In the genomic region with DNA sequence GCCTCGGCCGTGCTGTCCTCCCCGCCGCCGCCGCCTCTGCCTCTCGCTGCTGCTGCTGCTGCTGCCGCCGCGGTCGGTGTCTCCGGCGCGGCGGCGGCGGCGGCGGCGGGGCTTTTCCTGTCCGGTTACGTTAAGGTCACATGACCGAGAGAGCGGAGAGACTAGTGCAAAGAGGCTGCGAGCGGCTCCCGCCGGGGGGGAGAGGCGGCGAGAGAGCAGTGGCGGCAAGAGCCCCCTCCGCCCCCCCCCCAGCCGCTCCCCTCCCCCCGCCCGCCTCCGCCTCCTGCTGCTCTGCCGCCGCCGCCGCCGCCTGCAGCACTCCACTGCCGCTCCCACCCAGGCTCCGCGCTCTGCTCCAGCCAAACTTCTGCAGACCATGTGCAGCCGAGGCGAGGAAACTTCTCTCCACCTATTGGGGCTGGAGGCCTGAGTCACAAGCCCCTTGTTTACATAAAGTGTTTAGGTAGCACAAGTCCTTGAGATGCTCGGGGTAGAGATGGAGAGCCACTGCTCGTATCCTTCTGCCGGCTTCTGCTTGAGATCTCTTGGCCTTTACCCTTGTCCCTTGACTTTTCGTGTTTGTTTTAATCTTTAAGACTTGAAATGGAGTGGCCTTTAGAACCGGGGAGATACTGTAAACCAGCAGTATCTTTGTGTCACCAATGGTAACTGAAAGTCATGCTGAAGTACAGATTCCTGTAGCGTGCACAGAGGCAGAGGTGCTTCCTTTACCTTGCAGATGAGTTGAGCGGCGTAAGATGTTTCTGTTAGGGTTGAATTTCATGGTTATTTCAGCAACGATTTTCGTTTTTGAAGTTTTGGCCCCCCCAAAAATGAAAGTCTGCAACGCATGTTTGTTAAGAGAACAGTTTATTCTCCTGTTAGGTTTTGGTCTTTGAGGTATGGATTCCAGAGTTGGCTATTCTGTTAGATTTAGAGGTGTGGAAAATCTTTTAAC, we compare ENCODE assay signal across 1 cellular context.
TF ChIP-seq lines count a peak whose summit lies in the region.

A gene with protein sequence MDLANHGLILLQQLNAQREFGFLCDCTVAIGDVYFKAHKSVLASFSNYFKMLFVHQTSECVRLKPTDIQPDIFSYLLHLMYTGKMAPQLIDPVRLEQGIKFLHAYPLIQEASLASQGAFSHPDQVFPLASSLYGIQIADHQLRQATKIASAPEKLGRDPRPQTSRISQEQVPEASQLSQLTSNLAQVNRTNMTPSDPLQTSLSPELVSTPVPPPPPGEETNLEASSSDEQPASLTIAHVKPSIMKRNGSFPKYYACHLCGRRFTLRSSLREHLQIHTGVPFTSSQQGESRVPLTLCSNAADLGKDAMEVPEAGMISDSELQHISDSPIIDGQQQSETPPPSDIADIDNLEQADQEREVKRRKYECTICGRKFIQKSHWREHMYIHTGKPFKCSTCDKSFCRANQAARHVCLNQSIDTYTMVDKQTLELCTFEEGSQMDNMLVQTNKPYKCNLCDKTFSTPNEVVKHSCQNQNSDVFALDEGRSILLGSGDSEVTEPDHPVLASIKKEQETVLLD (minus strand): TSS at position 89 of the 958 bp plus-strand sequence. CDS start 17,922 bp downstream, outside the sequence.

TF ChIP-seq in HepG2, 621 proteins besides CTCF, POLR2A, EP300 and RAD21 (continued from another document and continues in another):
- TF ChIP-seq, protein P1, sequence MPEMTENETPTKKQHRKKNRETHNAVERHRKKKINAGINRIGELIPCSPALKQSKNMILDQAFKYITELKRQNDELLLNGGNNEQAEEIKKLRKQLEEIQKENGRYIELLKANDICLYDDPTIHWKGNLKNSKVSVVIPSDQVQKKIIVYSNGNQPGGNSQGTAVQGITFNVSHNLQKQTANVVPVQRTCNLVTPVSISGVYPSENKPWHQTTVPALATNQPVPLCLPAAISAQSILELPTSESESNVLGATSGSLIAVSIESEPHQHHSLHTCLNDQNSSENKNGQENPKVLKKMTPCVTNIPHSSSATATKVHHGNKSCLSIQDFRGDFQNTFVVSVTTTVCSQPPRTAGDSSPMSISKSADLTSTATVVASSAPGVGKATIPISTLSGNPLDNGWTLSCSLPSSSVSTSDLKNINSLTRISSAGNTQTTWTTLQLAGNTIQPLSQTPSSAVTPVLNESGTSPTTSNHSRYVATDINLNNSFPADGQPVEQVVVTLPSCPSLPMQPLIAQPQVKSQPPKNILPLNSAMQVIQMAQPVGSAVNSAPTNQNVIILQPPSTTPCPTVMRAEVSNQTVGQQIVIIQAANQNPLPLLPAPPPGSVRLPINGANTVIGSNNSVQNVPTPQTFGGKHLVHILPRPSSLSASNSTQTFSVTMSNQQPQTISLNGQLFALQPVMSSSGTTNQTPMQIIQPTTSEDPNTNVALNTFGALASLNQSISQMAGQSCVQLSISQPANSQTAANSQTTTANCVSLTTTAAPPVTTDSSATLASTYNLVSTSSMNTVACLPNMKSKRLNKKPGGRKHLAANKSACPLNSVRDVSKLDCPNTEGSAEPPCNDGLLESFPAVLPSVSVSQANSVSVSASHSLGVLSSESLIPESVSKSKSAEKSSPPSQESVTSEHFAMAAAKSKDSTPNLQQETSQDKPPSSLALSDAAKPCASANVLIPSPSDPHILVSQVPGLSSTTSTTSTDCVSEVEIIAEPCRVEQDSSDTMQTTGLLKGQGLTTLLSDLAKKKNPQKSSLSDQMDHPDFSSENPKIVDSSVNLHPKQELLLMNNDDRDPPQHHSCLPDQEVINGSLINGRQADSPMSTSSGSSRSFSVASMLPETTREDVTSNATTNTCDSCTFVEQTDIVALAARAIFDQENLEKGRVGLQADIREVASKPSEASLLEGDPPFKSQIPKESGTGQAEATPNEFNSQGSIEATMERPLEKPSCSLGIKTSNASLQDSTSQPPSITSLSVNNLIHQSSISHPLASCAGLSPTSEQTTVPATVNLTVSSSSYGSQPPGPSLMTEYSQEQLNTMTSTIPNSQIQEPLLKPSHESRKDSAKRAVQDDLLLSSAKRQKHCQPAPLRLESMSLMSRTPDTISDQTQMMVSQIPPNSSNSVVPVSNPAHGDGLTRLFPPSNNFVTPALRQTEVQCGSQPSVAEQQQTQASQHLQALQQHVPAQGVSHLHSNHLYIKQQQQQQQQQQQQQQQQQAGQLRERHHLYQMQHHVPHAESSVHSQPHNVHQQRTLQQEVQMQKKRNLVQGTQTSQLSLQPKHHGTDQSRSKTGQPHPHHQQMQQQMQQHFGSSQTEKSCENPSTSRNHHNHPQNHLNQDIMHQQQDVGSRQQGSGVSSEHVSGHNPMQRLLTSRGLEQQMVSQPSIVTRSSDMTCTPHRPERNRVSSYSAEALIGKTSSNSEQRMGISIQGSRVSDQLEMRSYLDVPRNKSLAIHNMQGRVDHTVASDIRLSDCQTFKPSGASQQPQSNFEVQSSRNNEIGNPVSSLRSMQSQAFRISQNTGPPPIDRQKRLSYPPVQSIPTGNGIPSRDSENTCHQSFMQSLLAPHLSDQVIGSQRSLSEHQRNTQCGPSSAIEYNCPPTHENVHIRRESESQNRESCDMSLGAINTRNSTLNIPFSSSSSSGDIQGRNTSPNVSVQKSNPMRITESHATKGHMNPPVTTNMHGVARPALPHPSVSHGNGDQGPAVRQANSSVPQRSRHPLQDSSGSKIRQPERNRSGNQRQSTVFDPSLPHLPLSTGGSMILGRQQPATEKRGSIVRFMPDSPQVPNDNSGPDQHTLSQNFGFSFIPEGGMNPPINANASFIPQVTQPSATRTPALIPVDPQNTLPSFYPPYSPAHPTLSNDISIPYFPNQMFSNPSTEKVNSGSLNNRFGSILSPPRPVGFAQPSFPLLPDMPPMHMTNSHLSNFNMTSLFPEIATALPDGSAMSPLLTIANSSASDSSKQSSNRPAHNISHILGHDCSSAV (CRISPR knock-in tag; IDR thresholded peaks at IDR 0.05; ENCODE audit: borderline replicate concordance) = no peak
- TF ChIP-seq TOPORS (CRISPR knock-in tag; IDR thresholded peaks at IDR 0.05) (no peak), ZEB1 (IDR thresholded peaks at IDR 0.05; ENCODE audit: insufficient replicate concordance, low read depth) (no peak), PHF21A (CRISPR knock-in tag; IDR thresholded peaks at IDR 0.05) (no peak), ATF7 (IDR thresholded peaks at IDR 0.05) (no peak), ATF7 (CRISPR knock-in tag; IDR thresholded peaks at IDR 0.05) (no peak), HNF4A (CRISPR knock-in tag; IDR thresholded peaks at IDR 0.05) (no peak; the same call in 1 of the 2 replicates), ZSCAN21 (CRISPR knock-in tag; IDR thresholded peaks at IDR 0.05; ENCODE audit: borderline replicate concordance) (0 out of 2 replicates have a peak, but pooled peaks have one; percentile 22), EZH2 (conservative IDR thresholded peaks at IDR 0.05; ENCODE audit: low read depth, low read length) (no peak), ZSCAN22 (CRISPR knock-in tag; IDR thresholded peaks at IDR 0.05) (no peak), GLI4 (CRISPR knock-in tag; IDR thresholded peaks at IDR 0.05; ENCODE audit: borderline replicate concordance) (no peak; the same call in 1 of the 2 replicates), AGO2 (optimal IDR thresholded peaks at IDR 0.05; ENCODE audit: low read depth, low read length) (peak; percentile 66), ZMYM4 (CRISPR knock-in tag; IDR thresholded peaks at IDR 0.05) (0 out of 2 replicates have a peak, but pooled peaks have one; percentile 33), ZNF558 (CRISPR knock-in tag; IDR thresholded peaks at IDR 0.05; ENCODE audit: borderline replicate concordance) (no peak), ZNF747 (CRISPR knock-in tag; IDR thresholded peaks at IDR 0.05; ENCODE audit: borderline replicate concordance) (no peak), ZNF180 (CRISPR knock-in tag; IDR thresholded peaks at IDR 0.05; ENCODE audit: borderline replicate concordance, low read depth) (no peak)
- TF ChIP-seq, protein P2, sequence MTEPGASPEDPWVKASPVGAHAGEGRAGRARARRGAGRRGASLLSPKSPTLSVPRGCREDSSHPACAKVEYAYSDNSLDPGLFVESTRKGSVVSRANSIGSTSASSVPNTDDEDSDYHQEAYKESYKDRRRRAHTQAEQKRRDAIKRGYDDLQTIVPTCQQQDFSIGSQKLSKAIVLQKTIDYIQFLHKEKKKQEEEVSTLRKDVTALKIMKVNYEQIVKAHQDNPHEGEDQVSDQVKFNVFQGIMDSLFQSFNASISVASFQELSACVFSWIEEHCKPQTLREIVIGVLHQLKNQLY (CRISPR knock-in tag; IDR thresholded peaks at IDR 0.05) = no peak
- TF ChIP-seq, protein P3, sequence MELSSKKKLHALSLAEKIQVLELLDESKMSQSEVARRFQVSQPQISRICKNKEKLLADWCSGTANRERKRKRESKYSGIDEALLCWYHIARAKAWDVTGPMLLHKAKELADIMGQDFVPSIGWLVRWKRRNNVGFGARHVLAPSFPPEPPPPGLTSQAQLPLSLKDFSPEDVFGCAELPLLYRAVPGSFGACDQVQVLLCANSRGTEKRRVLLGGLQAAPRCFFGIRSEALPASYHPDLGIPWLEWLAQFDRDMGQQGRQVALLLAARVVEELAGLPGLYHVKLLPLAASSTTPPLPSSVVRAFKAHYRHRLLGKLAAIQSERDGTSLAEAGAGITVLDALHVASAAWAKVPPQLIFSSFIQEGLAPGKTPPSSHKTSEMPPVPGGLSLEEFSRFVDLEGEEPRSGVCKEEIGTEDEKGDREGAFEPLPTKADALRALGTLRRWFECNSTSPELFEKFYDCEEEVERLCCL (CRISPR knock-in tag; IDR thresholded peaks at IDR 0.05; ENCODE audit: borderline replicate concordance) = no peak
- TF ChIP-seq, protein P4, sequence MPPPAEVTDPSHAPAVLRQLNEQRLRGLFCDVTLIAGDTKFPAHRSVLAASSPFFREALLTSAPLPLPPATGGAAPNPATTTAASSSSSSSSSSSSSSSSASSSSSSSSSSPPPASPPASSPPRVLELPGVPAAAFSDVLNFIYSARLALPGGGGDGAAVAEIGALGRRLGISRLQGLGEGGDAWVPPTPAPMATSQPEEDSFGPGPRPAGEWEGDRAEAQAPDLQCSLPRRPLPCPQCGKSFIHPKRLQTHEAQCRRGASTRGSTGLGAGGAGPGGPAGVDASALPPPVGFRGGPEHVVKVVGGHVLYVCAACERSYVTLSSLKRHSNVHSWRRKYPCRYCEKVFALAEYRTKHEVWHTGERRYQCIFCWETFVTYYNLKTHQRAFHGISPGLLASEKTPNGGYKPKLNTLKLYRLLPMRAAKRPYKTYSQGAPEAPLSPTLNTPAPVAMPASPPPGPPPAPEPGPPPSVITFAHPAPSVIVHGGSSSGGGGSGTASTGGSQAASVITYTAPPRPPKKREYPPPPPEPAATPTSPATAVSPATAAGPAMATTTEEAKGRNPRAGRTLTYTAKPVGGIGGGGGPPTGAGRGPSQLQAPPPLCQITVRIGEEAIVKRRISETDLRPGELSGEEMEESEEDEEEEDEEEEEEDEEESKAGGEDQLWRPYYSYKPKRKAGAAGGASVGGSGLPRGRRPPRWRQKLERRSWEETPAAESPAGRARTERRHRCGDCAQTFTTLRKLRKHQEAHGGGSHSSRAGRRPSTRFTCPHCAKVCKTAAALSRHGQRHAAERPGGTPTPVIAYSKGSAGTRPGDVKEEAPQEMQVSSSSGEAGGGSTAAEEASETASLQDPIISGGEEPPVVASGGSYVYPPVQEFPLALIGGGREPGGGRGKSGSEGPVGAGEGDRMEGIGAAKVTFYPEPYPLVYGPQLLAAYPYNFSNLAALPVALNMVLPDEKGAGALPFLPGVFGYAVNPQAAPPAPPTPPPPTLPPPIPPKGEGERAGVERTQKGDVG (CRISPR knock-in tag; IDR thresholded peaks at IDR 0.05; ENCODE audit: borderline replicate concordance) = no peak
- TF ChIP-seq, protein P5, sequence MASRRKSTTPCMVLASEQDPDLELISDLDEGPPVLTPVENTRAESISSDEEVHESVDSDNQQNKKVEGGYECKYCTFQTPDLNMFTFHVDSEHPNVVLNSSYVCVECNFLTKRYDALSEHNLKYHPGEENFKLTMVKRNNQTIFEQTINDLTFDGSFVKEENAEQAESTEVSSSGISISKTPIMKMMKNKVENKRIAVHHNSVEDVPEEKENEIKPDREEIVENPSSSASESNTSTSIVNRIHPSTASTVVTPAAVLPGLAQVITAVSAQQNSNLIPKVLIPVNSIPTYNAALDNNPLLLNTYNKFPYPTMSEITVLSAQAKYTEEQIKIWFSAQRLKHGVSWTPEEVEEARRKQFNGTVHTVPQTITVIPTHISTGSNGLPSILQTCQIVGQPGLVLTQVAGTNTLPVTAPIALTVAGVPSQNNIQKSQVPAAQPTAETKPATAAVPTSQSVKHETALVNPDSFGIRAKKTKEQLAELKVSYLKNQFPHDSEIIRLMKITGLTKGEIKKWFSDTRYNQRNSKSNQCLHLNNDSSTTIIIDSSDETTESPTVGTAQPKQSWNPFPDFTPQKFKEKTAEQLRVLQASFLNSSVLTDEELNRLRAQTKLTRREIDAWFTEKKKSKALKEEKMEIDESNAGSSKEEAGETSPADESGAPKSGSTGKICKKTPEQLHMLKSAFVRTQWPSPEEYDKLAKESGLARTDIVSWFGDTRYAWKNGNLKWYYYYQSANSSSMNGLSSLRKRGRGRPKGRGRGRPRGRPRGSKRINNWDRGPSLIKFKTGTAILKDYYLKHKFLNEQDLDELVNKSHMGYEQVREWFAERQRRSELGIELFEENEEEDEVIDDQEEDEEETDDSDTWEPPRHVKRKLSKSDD (CRISPR knock-in tag; IDR thresholded peaks at IDR 0.05; ENCODE audit: low read depth) = peak; percentile 25; the same call in 1 of the 2 replicates
- TF ChIP-seq, protein P6, sequence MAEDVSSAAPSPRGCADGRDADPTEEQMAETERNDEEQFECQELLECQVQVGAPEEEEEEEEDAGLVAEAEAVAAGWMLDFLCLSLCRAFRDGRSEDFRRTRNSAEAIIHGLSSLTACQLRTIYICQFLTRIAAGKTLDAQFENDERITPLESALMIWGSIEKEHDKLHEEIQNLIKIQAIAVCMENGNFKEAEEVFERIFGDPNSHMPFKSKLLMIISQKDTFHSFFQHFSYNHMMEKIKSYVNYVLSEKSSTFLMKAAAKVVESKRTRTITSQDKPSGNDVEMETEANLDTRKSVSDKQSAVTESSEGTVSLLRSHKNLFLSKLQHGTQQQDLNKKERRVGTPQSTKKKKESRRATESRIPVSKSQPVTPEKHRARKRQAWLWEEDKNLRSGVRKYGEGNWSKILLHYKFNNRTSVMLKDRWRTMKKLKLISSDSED (CRISPR knock-in tag; IDR thresholded peaks at IDR 0.05) = no peak
- TF ChIP-seq, protein P7, sequence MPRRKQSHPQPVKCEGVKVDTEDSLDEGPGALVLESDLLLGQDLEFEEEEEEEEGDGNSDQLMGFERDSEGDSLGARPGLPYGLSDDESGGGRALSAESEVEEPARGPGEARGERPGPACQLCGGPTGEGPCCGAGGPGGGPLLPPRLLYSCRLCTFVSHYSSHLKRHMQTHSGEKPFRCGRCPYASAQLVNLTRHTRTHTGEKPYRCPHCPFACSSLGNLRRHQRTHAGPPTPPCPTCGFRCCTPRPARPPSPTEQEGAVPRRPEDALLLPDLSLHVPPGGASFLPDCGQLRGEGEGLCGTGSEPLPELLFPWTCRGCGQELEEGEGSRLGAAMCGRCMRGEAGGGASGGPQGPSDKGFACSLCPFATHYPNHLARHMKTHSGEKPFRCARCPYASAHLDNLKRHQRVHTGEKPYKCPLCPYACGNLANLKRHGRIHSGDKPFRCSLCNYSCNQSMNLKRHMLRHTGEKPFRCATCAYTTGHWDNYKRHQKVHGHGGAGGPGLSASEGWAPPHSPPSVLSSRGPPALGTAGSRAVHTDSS (CRISPR knock-in tag; conservative IDR thresholded peaks at IDR 0.05) = no peak
- TF ChIP-seq, protein P8, sequence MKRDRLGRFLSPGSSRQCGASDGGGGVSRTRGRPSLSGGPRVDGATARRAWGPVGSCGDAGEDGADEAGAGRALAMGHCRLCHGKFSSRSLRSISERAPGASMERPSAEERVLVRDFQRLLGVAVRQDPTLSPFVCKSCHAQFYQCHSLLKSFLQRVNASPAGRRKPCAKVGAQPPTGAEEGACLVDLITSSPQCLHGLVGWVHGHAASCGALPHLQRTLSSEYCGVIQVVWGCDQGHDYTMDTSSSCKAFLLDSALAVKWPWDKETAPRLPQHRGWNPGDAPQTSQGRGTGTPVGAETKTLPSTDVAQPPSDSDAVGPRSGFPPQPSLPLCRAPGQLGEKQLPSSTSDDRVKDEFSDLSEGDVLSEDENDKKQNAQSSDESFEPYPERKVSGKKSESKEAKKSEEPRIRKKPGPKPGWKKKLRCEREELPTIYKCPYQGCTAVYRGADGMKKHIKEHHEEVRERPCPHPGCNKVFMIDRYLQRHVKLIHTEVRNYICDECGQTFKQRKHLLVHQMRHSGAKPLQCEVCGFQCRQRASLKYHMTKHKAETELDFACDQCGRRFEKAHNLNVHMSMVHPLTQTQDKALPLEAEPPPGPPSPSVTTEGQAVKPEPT (CRISPR knock-in tag; IDR thresholded peaks at IDR 0.05; ENCODE audit: low read depth) = 0 out of 2 replicates have a peak, but pooled peaks have one; percentile 20
